17 cellular contexts compared by ENCODE assay signal in genomic region chr1:109312246-109312645, GRCh38. TPM values are rescaled to one million over a fixed set of nuclear protein-coding genes. Genes with fewer than 3 reads are reported as not detected.
"Had no signal": no experiment of that assay in that cellular context is flagged by ENCODE, and none has a peak within 500 bp of the region (broad histone marks: within the 10 kb centered on the region; RNA-seq: fewer than 3 reads in every experiment).

No MANE protein-coding gene starts in this region.

- H3K27me3 Mint-ChIP-seq: activated naive CD8-positive, alpha-beta T cell treated with anti-CD3 and anti-CD28 coated beads, Interleukin-2, amount 10 ng/mL, durations not matched to agents 7 days and 5 days had no signal

- DNase-seq: activated CD4-positive, alpha-beta T cell treated with anti-CD3 and anti-CD28 coated beads, Interleukin-2, amount 10 ng/mL, durations not matched to agents 7 days and 5 days; activated CD4-positive, CD25-positive, alpha-beta regulatory T cell; activated CD8-positive, alpha-beta memory T cell treated with anti-CD3 and anti-CD28 coated beads, Interleukin-2, amount 50 U/mL, for 48 hours; activated naive CD4-positive, alpha-beta T cell; activated naive CD8-positive, alpha-beta T cell treated with anti-CD3 and anti-CD28 coated beads, Interleukin-2, amount 10 ng/mL, durations not matched to agents 7 days and 5 days; dermis blood vessel endothelial cell; erythroblast; left lung; mucosa of descending colon; natural killer cell; posterior cingulate gyrus; retina; stimulated activated CD4-positive, alpha-beta T cell treated with anti-CD3 and anti-CD28 coated beads, Interleukin-2, amount 100 ng/mL, for 48 hours; trophoblast cell had no signal

- H3K36me3 Mint-ChIP-seq: activated naive CD8-positive, alpha-beta T cell treated with anti-CD3 and anti-CD28 coated beads, Interleukin-2, amount 10 ng/mL, durations not matched to agents 7 days and 5 days; natural killer cell; stimulated activated memory B cell treated with anti-CD40 and anti-IgM and Interleukin-4, amounts not matched to agents 10 μg/mL and 1 μg/mL and 100 μg/mL, for 72 hours had no signal

- H3K27ac Mint-ChIP-seq: activated CD4-positive, alpha-beta T cell treated with anti-CD3 and anti-CD28 coated beads, Interleukin-2, amount 10 ng/mL, durations not matched to agents 7 days and 5 days; activated naive CD8-positive, alpha-beta T cell treated with anti-CD3 and anti-CD28 coated beads, Interleukin-2, amount 10 ng/mL, durations not matched to agents 7 days and 5 days; endodermal cell; natural killer cell; stimulated activated memory B cell treated with anti-CD40 and anti-IgM and Interleukin-4, amounts not matched to agents 10 μg/mL and 1 μg/mL and 100 μg/mL, for 72 hours; T-helper 2 cell treated with Interferon-gamma antibody and Interleukin-4, amounts not matched to agents 5 μg/mL and 100 μg/mL, for 36 hours had no signal

- H3K27ac ChIP-seq: left lung had no signal

- H3K27me3 ChIP-seq: left lung had no signal

- H3K4me1 Mint-ChIP-seq: activated CD4-positive, alpha-beta T cell treated with anti-CD3 and anti-CD28 coated beads, Interleukin-2, amount 10 ng/mL, durations not matched to agents 7 days and 5 days; activated naive CD8-positive, alpha-beta T cell treated with anti-CD3 and anti-CD28 coated beads, Interleukin-2, amount 10 ng/mL, durations not matched to agents 7 days and 5 days; natural killer cell had no signal

- H3K9me3 ChIP-seq: left lung, mucosa of descending colon had no signal

- H3K9me3 Mint-ChIP-seq: activated CD4-positive, alpha-beta T cell treated with anti-CD3 and anti-CD28 coated beads, Interleukin-2, amount 10 ng/mL, durations not matched to agents 7 days and 5 days; activated naive CD8-positive, alpha-beta T cell treated with anti-CD3 and anti-CD28 coated beads, Interleukin-2, amount 10 ng/mL, durations not matched to agents 7 days and 5 days; endodermal cell; natural killer cell; stimulated activated memory B cell treated with anti-CD40 and anti-IgM and Interleukin-4, amounts not matched to agents 10 μg/mL and 1 μg/mL and 100 μg/mL, for 72 hours; T-helper 2 cell treated with Interferon-gamma antibody and Interleukin-4, amounts not matched to agents 5 μg/mL and 100 μg/mL, for 36 hours had no signal

- H3K4me3 Mint-ChIP-seq: activated CD4-positive, alpha-beta T cell treated with anti-CD3 and anti-CD28 coated beads, Interleukin-2, amount 10 ng/mL, durations not matched to agents 7 days and 5 days; activated naive CD8-positive, alpha-beta T cell treated with anti-CD3 and anti-CD28 coated beads, Interleukin-2, amount 10 ng/mL, durations not matched to agents 7 days and 5 days; endodermal cell; natural killer cell; stimulated activated memory B cell treated with anti-CD40 and anti-IgM and Interleukin-4, amounts not matched to agents 10 μg/mL and 1 μg/mL and 100 μg/mL, for 72 hours; T-helper 2 cell treated with Interferon-gamma antibody and Interleukin-4, amounts not matched to agents 5 μg/mL and 100 μg/mL, for 36 hours had no signal

- ATAC-seq: mucosa of descending colon; natural killer cell; stimulated activated memory B cell treated with anti-CD40 and anti-IgM and Interleukin-4, amounts not matched to agents 10 μg/mL and 1 μg/mL and 100 μg/mL, for 72 hours had no signal

- H3K4me3 ChIP-seq: left lung, mucosa of descending colon had no signal

RNA-seq across cellular contexts. Expression of gene MYBPHL, which starts 5.4 kb away (rescaled TPM):
- total RNA-seq: activated CD4-positive, alpha-beta T cell treated with anti-CD3 and anti-CD28 coated beads, Interleukin-2, amount 10 ng/mL, durations not matched to agents 7 days and 5 days; activated naive CD8-positive, alpha-beta T cell treated with anti-CD3 and anti-CD28 coated beads, Interleukin-2, amount 10 ng/mL, durations not matched to agents 7 days and 5 days; dermis blood vessel endothelial cell; endodermal cell; mucosa of descending colon; natural killer cell had no signal
